In genomic region chr11:83349371-83349770, GRCh38 we compare ENCODE assay signal across 19 cellular contexts.
"Had no signal": no experiment of that assay in that cellular context is flagged by ENCODE, and none has a peak within 500 bp of the region (broad histone marks: within the 10 kb centered on the region; RNA-seq: fewer than 3 reads in every experiment).

No MANE protein-coding gene starts in this region.

- H3K9me3 ChIP-seq: breast epithelium, mucosa of descending colon, tibial nerve, vagina had no signal

- H3K27me3 ChIP-seq: breast epithelium, tibial nerve, vagina had no signal

- H3K36me3 Mint-ChIP-seq: natural killer cell; stimulated activated memory B cell treated with anti-CD40 and anti-IgM and Interleukin-4, amounts not matched to agents 10 μg/mL and 1 μg/mL and 100 μg/mL, for 72 hours had no signal

- DNase-seq: activated CD4-positive, alpha-beta T cell treated with anti-CD3 and anti-CD28 coated beads, Interleukin-2, amount 50 U/mL, for 4 hours; activated CD4-positive, CD25-positive, alpha-beta regulatory T cell treated with anti-CD3 and anti-CD28 coated beads, Interleukin-2, amount 50 U/mL, for 72 hours; activated naive CD4-positive, alpha-beta T cell treated with anti-CD3 and anti-CD28 coated beads for 36 hours; activated naive CD8-positive, alpha-beta T cell treated with anti-CD3 and anti-CD28 coated beads, Interleukin-2, amount 50 U/mL, for 24 hours; aorta; dermis blood vessel endothelial cell; effector memory CD8-positive, alpha-beta T cell; islet precursor cell; mammary epithelial cell; mucosa of descending colon; natural killer cell; posterior cingulate gyrus; retina had no signal

- H3K27me3 Mint-ChIP-seq: activated naive CD8-positive, alpha-beta T cell treated with anti-CD3 and anti-CD28 coated beads, Interleukin-2, amount 50 U/mL, for 24 hours; activated T-helper 17 cell treated with anti-CD3 and anti-CD28 coated beads, Interleukin-2, amount 50 U/mL, for 72 hours had no signal

- H3K4me1 ChIP-seq: breast epithelium, tibial nerve, vagina had no signal

- H3K27ac Mint-ChIP-seq: activated naive CD4-positive, alpha-beta T cell treated with anti-CD3 and anti-CD28 coated beads for 36 hours; activated naive CD8-positive, alpha-beta T cell treated with anti-CD3 and anti-CD28 coated beads, Interleukin-2, amount 50 U/mL, for 24 hours; activated T-helper 17 cell treated with anti-CD3 and anti-CD28 coated beads, Interleukin-2, amount 50 U/mL, for 72 hours; effector memory CD8-positive, alpha-beta T cell; natural killer cell; stimulated activated memory B cell treated with anti-CD40 and anti-IgM and Interleukin-4, amounts not matched to agents 10 μg/mL and 1 μg/mL and 100 μg/mL, for 72 hours had no signal

- H3K4me3 Mint-ChIP-seq: activated naive CD4-positive, alpha-beta T cell treated with anti-CD3 and anti-CD28 coated beads for 36 hours; activated naive CD8-positive, alpha-beta T cell treated with anti-CD3 and anti-CD28 coated beads, Interleukin-2, amount 50 U/mL, for 24 hours; activated T-helper 17 cell treated with anti-CD3 and anti-CD28 coated beads, Interleukin-2, amount 50 U/mL, for 72 hours; effector memory CD8-positive, alpha-beta T cell; natural killer cell; stimulated activated memory B cell treated with anti-CD40 and anti-IgM and Interleukin-4, amounts not matched to agents 10 μg/mL and 1 μg/mL and 100 μg/mL, for 72 hours had no signal

- H3K4me1 Mint-ChIP-seq: activated naive CD8-positive, alpha-beta T cell treated with anti-CD3 and anti-CD28 coated beads, Interleukin-2, amount 50 U/mL, for 24 hours; activated T-helper 17 cell treated with anti-CD3 and anti-CD28 coated beads, Interleukin-2, amount 50 U/mL, for 72 hours; natural killer cell; stimulated activated memory B cell treated with anti-CD40 and anti-IgM and Interleukin-4, amounts not matched to agents 10 μg/mL and 1 μg/mL and 100 μg/mL, for 72 hours had no signal

- H3K4me3 ChIP-seq: breast epithelium, mucosa of descending colon, tibial nerve, vagina had no signal

- H3K36me3 ChIP-seq: breast epithelium, tibial nerve, vagina had no signal

- H3K27ac ChIP-seq: breast epithelium, epithelial cell of prostate, tibial nerve, vagina had no signal
